1 cellular context compared by ENCODE assay signal in the genomic region with DNA sequence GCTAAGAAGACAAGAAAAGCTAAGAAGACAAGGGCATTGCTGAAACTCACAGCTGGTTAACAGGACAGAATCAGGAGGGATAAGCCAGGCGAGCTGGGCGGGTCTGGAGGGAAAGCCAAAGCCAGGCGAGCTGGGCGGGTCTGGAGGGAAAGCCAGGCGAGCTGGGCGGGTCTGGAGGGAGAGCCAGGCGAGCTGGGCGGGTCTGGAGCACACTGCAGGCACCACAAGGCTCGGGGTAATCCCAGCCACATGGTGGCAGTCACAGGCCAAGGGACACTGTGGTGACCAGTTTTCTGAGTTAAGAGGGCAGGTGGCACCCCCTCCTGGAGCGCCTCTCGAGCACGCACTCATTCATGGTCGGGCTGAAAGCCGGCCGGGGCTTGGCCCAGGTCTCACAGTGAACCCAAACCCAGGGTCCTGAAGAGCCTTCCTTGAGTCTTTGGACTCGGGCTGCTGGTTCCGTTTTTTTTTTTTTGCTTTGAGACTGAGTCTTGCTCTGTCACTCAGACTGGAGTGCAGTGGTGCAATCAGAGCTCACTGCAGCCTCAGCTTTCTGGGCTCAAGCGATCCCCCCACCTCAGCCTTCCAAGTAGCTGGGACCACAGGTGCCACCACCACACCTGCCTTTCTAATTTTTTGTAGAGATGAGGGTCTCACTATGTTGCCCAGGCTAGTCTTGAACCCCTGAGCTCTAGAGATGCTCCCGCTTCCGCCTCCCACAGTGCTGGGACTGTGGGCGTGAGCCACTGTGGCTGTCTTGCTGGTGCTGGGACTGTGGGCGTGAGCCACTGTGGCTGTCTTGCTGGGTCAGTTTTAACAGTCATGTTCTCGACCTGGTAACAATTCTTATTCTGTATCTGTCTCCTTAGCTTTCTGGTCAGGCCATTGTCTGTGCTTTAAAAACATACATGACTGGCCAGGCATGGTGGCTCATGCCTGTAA.
A peak's percentile ranks its signal among the peaks of the same experiment; 100 is the strongest.
TF ChIP-seq lines count a peak whose summit lies in the region.

No MANE protein-coding gene starts in this region.

TF ChIP-seq in HepG2, 621 proteins besides CTCF, POLR2A, EP300 and RAD21 (continued from another document and continues in another):
- TF ChIP-seq, protein P1, sequence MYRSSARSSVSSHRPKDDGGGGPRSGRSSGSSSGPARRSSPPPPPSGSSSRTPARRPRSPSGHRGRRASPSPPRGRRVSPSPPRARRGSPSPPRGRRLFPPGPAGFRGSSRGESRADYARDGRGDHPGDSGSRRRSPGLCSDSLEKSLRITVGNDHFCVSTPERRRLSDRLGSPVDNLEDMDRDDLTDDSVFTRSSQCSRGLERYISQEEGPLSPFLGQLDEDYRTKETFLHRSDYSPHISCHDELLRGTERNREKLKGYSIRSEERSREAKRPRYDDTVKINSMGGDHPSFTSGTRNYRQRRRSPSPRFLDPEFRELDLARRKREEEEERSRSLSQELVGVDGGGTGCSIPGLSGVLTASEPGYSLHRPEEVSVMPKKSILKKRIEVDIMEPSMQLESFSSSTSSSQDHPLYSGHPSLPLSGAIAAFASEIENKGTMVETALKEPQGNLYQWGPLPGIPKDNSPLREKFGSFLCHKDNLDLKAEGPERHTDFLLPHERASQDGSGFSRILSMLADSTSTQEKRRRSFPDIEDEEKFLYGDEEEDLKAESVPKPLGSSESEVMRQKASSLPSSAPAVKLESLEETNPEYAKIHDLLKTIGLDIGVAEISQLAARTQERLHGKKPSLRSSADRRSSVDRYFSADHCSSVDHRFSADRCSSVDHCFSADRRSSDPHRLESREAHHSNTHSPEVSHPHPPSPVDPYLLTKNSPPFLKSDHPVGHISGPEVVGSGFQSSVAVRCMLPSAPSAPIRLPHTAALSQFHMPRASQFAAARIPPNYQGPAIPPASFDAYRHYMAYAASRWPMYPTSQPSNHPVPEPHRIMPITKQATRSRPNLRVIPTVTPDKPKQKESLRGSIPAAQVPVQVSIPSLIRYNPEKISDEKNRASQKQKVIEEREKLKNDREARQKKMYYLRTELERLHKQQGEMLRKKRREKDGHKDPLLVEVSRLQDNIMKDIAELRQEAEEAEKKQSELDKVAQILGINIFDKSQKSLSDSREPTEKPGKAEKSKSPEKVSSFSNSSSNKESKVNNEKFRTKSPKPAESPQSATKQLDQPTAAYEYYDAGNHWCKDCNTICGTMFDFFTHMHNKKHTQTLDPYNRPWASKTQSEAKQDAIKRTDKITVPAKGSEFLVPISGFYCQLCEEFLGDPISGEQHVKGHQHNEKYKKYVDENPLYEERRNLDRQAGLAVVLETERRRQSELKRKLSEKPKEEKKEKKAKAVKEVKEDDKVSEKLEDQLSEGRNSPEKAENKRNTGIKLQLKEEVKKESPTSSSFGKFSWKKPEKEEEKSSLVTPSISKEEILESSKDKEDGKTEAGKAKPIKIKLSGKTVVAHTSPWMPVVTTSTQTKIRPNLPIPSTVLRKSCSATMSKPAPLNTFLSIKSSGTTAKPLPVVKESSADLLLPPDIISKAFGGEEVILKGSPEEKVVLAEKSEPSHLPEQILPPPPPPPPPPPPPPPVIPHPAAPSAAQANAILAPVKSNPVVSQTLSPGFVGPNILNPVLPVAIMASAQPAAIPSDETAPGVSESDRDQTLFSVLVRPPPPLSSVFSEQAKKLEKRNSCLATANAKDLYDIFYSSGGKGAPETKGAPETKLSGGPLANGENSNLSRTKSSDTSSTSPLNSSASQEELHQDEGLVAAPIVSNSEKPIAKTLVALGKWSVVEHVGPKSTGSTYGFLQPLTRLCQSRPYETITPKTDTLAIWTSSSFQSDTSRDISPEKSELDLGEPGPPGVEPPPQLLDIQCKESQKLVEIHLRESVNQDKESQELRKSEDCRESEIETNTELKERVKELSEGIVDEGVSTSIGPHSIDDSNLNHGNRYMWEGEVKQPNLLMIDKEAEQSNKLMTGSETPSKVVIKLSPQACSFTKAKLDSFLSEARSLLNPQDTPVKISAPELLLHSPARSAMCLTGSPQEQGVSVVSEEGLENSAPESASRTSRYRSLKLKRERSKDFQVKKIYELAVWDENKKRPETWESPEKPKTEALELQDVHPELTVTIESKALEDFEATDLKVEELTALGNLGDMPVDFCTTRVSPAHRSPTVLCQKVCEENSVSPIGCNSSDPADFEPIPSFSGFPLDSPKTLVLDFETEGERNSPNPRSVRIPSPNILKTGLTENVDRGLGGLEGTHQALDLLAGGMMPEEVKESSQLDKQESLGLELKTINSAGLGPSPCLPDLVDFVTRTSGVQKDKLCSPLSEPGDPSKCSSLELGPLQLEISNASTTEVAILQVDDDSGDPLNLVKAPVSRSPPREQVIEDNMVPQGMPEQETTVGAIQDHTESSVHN (CRISPR knock-in tag; IDR thresholded peaks at IDR 0.05) = no peak
- TF ChIP-seq SP5 (CRISPR knock-in tag; IDR thresholded peaks at IDR 0.05; ENCODE audit: borderline replicate concordance, low read depth) (0 out of 2 replicates have a peak, but pooled peaks have one; percentile 17), SRSF1 (optimal IDR thresholded peaks at IDR 0.05; ENCODE audit: low read depth, low read length) (no peak), ZNF891 (CRISPR knock-in tag; IDR thresholded peaks at IDR 0.05) (no peak), ZNF879 (CRISPR knock-in tag; IDR thresholded peaks at IDR 0.05) (no peak), ARNTL (CRISPR knock-in tag; IDR thresholded peaks at IDR 0.05) (no peak), ZNF619 (CRISPR knock-in tag; IDR thresholded peaks at IDR 0.05) (no peak), ZNF607 (CRISPR knock-in tag; IDR thresholded peaks at IDR 0.05; ENCODE audit: borderline replicate concordance) (no peak), ZNF556 (CRISPR knock-in tag; IDR thresholded peaks at IDR 0.05; ENCODE audit: borderline replicate concordance) (no peak), SCMH1 (CRISPR knock-in tag; IDR thresholded peaks at IDR 0.05; ENCODE audit: borderline replicate concordance) (no peak), ZFP36L1 (CRISPR knock-in tag; IDR thresholded peaks at IDR 0.05) (no peak), EED (CRISPR knock-in tag; IDR thresholded peaks at IDR 0.05) (no peak), SKI (IDR thresholded peaks at IDR 0.05; ENCODE audit: partially characterized antibody) (no peak), YEATS2 (CRISPR knock-in tag; IDR thresholded peaks at IDR 0.05; ENCODE audit: borderline replicate concordance) (no peak), ZNF564 (CRISPR knock-in tag; IDR thresholded peaks at IDR 0.05) (no peak), GABPB1 (CRISPR knock-in tag; IDR thresholded peaks at IDR 0.05) (peak; percentile 12; the same call in 1 of the 2 replicates), ZNF766 (CRISPR knock-in tag; IDR thresholded peaks at IDR 0.05; ENCODE audit: borderline replicate concordance) (no peak), ZNF775 (CRISPR knock-in tag; IDR thresholded peaks at IDR 0.05; ENCODE audit: borderline replicate concordance) (no peak), CHCHD3 (CRISPR knock-in tag; IDR thresholded peaks at IDR 0.05) (no peak), TOE1 (CRISPR knock-in tag; IDR thresholded peaks at IDR 0.05) (no peak), ZNF550 (CRISPR knock-in tag; IDR thresholded peaks at IDR 0.05; ENCODE audit: borderline replicate concordance) (no peak), ZNF549 (CRISPR knock-in tag; IDR thresholded peaks at IDR 0.05) (no peak), CENPX (CRISPR knock-in tag; IDR thresholded peaks at IDR 0.05) (no peak)
- TF ChIP-seq, protein P2, sequence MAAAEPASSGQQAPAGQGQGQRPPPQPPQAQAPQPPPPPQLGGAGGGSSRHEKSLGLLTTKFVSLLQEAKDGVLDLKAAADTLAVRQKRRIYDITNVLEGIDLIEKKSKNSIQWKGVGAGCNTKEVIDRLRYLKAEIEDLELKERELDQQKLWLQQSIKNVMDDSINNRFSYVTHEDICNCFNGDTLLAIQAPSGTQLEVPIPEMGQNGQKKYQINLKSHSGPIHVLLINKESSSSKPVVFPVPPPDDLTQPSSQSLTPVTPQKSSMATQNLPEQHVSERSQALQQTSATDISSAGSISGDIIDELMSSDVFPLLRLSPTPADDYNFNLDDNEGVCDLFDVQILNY (CRISPR knock-in tag; conservative IDR thresholded peaks at IDR 0.05) = no peak
- TF ChIP-seq, protein P3, sequence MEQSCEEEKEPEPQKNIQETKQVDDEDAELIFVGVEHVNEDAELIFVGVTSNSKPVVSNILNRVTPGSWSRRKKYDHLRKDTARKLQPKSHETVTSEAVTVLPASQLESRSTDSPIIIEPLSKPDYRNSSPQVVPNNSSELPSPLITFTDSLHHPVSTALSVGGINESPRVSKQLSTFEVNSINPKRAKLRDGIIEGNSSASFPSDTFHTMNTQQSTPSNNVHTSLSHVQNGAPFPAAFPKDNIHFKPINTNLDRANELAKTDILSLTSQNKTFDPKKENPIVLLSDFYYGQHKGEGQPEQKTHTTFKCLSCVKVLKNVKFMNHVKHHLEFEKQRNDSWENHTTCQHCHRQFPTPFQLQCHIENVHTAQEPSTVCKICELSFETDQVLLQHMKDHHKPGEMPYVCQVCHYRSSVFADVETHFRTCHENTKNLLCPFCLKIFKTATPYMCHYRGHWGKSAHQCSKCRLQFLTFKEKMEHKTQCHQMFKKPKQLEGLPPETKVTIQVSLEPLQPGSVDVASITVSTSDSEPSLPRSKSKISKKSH (CRISPR knock-in tag; IDR thresholded peaks at IDR 0.05; ENCODE audit: borderline replicate concordance) = no peak
- TF ChIP-seq, protein P4, sequence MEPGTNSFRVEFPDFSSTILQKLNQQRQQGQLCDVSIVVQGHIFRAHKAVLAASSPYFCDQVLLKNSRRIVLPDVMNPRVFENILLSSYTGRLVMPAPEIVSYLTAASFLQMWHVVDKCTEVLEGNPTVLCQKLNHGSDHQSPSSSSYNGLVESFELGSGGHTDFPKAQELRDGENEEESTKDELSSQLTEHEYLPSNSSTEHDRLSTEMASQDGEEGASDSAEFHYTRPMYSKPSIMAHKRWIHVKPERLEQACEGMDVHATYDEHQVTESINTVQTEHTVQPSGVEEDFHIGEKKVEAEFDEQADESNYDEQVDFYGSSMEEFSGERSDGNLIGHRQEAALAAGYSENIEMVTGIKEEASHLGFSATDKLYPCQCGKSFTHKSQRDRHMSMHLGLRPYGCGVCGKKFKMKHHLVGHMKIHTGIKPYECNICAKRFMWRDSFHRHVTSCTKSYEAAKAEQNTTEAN (CRISPR knock-in tag; conservative IDR thresholded peaks at IDR 0.05) = no peak
- TF ChIP-seq, protein P5, sequence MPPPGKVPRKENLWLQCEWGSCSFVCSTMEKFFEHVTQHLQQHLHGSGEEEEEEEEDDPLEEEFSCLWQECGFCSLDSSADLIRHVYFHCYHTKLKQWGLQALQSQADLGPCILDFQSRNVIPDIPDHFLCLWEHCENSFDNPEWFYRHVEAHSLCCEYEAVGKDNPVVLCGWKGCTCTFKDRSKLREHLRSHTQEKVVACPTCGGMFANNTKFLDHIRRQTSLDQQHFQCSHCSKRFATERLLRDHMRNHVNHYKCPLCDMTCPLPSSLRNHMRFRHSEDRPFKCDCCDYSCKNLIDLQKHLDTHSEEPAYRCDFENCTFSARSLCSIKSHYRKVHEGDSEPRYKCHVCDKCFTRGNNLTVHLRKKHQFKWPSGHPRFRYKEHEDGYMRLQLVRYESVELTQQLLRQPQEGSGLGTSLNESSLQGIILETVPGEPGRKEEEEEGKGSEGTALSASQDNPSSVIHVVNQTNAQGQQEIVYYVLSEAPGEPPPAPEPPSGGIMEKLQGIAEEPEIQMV (CRISPR knock-in tag; IDR thresholded peaks at IDR 0.05; ENCODE audit: low read depth) = no peak
- TF ChIP-seq, protein P6, sequence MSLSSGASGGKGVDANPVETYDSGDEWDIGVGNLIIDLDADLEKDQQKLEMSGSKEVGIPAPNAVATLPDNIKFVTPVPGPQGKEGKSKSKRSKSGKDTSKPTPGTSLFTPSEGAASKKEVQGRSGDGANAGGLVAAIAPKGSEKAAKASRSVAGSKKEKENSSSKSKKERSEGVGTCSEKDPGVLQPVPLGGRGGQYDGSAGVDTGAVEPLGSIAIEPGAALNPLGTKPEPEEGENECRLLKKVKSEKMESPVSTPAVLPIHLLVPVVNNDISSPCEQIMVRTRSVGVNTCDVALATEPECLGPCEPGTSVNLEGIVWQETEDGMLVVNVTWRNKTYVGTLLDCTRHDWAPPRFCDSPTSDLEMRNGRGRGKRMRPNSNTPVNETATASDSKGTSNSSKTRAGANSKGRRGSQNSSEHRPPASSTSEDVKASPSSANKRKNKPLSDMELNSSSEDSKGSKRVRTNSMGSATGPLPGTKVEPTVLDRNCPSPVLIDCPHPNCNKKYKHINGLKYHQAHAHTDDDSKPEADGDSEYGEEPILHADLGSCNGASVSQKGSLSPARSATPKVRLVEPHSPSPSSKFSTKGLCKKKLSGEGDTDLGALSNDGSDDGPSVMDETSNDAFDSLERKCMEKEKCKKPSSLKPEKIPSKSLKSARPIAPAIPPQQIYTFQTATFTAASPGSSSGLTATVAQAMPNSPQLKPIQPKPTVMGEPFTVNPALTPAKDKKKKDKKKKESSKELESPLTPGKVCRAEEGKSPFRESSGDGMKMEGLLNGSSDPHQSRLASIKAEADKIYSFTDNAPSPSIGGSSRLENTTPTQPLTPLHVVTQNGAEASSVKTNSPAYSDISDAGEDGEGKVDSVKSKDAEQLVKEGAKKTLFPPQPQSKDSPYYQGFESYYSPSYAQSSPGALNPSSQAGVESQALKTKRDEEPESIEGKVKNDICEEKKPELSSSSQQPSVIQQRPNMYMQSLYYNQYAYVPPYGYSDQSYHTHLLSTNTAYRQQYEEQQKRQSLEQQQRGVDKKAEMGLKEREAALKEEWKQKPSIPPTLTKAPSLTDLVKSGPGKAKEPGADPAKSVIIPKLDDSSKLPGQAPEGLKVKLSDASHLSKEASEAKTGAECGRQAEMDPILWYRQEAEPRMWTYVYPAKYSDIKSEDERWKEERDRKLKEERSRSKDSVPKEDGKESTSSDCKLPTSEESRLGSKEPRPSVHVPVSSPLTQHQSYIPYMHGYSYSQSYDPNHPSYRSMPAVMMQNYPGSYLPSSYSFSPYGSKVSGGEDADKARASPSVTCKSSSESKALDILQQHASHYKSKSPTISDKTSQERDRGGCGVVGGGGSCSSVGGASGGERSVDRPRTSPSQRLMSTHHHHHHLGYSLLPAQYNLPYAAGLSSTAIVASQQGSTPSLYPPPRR (CRISPR knock-in tag; IDR thresholded peaks at IDR 0.05; ENCODE audit: borderline replicate concordance) = no peak
- TF ChIP-seq, protein P7, sequence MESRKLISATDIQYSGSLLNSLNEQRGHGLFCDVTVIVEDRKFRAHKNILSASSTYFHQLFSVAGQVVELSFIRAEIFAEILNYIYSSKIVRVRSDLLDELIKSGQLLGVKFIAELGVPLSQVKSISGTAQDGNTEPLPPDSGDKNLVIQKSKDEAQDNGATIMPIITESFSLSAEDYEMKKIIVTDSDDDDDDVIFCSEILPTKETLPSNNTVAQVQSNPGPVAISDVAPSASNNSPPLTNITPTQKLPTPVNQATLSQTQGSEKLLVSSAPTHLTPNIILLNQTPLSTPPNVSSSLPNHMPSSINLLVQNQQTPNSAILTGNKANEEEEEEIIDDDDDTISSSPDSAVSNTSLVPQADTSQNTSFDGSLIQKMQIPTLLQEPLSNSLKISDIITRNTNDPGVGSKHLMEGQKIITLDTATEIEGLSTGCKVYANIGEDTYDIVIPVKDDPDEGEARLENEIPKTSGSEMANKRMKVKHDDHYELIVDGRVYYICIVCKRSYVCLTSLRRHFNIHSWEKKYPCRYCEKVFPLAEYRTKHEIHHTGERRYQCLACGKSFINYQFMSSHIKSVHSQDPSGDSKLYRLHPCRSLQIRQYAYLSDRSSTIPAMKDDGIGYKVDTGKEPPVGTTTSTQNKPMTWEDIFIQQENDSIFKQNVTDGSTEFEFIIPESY (CRISPR knock-in tag; IDR thresholded peaks at IDR 0.05) = peak; percentile 86
- TF ChIP-seq, protein P8, sequence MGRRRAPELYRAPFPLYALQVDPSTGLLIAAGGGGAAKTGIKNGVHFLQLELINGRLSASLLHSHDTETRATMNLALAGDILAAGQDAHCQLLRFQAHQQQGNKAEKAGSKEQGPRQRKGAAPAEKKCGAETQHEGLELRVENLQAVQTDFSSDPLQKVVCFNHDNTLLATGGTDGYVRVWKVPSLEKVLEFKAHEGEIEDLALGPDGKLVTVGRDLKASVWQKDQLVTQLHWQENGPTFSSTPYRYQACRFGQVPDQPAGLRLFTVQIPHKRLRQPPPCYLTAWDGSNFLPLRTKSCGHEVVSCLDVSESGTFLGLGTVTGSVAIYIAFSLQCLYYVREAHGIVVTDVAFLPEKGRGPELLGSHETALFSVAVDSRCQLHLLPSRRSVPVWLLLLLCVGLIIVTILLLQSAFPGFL (CRISPR knock-in tag; IDR thresholded peaks at IDR 0.05) = no peak
